ENCODE assay signal across 8 cellular contexts in genomic region chr17:76547183-76547641, GRCh38. TPM values are rescaled to one million over a fixed set of nuclear protein-coding genes. Genes with fewer than 3 reads are reported as not detected.
DNase-seq lines count a peak whose midpoint lies in the region; ATAC-seq and TF ChIP-seq lines count a peak whose summit lies in the region.

No MANE protein-coding gene starts in this region.

- H3K27me3 ChIP-seq in dorsolateral prefrontal cortex = no peaks in the 10 kb centered on the region
- no peaks in the 10 kb centered on the region for H3K27me3 ChIP-seq in lung (ENCODE audit: control insufficient read depth, insufficient read depth)

- peak; percentile 54 to 88 (median 76) for TF ChIP-seq CTCF in dorsolateral prefrontal cortex (IDR thresholded peaks at IDR 0.05 in 54 of 56, conservative IDR thresholded peaks at IDR 0.05 in 2 of 56; ENCODE audit: low read depth in 1 of 56, partially characterized antibody in 56 of 56)
- peak; percentile 69 for TF ChIP-seq CTCF in lung (IDR thresholded peaks at IDR 0.05; ENCODE audit: control extremely low read depth, extremely low read depth)
- no peak for TF ChIP-seq CTCF in omental fat pad (IDR thresholded peaks at IDR 0.05)

- H3K4me1 ChIP-seq in lung (ENCODE audit: control insufficient read depth in 2 of 2, insufficient read depth in 2 of 2, low read length in 2 of 2) = peaks cover 0 to 22% of the 10 kb centered on the region in 2 donors

- no peaks in the 10 kb centered on the region for H3K36me3 ChIP-seq in lung (ENCODE audit: control insufficient read depth in 2 of 2, insufficient read depth in 2 of 2, low read length in 2 of 2)

- WGBS in lung, 2 donors = 9 to 22% methylated on average over 3 of the region's 3 CpGs

- H3K4me3 ChIP-seq in dorsolateral prefrontal cortex (peak overlapping the region in 3 of 59 donors; percentile 7 to 68 (median 22)), lung (no peak overlapping the region)

- no peaks in the 10 kb centered on the region for H3K9me3 ChIP-seq in lung (ENCODE audit: control insufficient read depth in 2 of 2, insufficient read depth in 1 of 2, low read length in 1 of 2)

- ATAC-seq in activated CD4-positive, CD25-positive, alpha-beta regulatory T cell treated with anti-CD3 and anti-CD28 coated beads, Interleukin-2, amount 50 U/mL, for 24 hours = peak; percentile 80 to 81
- no peak for ATAC-seq in lung (ENCODE audit: insufficient read depth, low FRiP score)
- no peak for ATAC-seq in omental fat pad (ENCODE audit: low FRiP score)

- intact Hi-C loops in dorsolateral prefrontal cortex (cut with DNase I) = loop anchor here (1.0 to 2.0 kb wide), 2 partner anchors 24 kb away; no protein-coding TSS in a partner anchor

- H3K27ac ChIP-seq in dorsolateral prefrontal cortex = peak overlapping the region in 47 of 59 donors; percentile 1 to 98 (median 65)
- peak overlapping the region; percentile 6 to 60 for H3K27ac ChIP-seq in lung (ENCODE audit: low read depth in 1 of 2, low read length in 1 of 2)

- DNase-seq in activated CD4-positive, CD25-positive, alpha-beta regulatory T cell treated with anti-CD3 and anti-CD28 coated beads, Interleukin-2, amount 50 U/mL, for 72 hours = no peak
- DNase-seq in NCI-H1436 (lab: John Stamatoyannopoulos, UW) (peak; percentile 80), dorsolateral prefrontal cortex (peak in 6 of 10 donors; percentile 59 to 73 (median 70)), lung (ENCODE audit: low spot score) (peak; percentile 54), superior temporal gyrus (ENCODE audit: extremely low spot score) (peak; percentile 88), omental fat pad (ENCODE audit: low spot score) (no peak)
- peak; percentile 50 to 66 for DNase-seq in activated CD4-positive, alpha-beta T cell treated with anti-CD3 and anti-CD28 coated beads for 4 hours

RNA-seq across cellular contexts. Expression of gene PRCD, which starts 7.4 kb away (rescaled TPM):
- total RNA-seq in dorsolateral prefrontal cortex (10 to 100 TPM in 118 of 120 experiments, 1 to 10 TPM in 2; 9.7 to 74.7 (median 21.5) TPM), lung (10 to 100 TPM in 1 of 2 donors, 1 to 10 TPM in 1; 3.3 to 11.3 TPM), omental fat pad (10 to 100 TPM in 1 of 4 donors, 1 to 10 TPM in 3; 2.3 to 20.0 (median 3.5) TPM)
- 1 to 10 TPM; 2.0 to 7.9 TPM for polyA plus RNA-seq in lung

RNA-seq across cellular contexts. Expression of gene CYGB, which starts 9.7 kb away (rescaled TPM):
- 10 to 100 TPM in 118 of 120 experiments, 1 to 10 TPM in 2; 7.1 to 34.6 (median 19.7) TPM for total RNA-seq in dorsolateral prefrontal cortex
- total RNA-seq in lung = 10 to 100 TPM; 15.9 to 20.0 TPM
- 10 to 100 TPM; 21.4 to 30.4 TPM for polyA plus RNA-seq in lung
- 10 to 100 TPM; 18.9 to 46.2 (median 35.2) TPM for total RNA-seq in omental fat pad

RNA-seq across cellular contexts. Expression of gene ST6GALNAC2, which starts 38.4 kb away (rescaled TPM):
- total RNA-seq in dorsolateral prefrontal cortex (10 to 100 TPM in 1 of 120 experiments, 1 to 10 TPM in 98, under 1 TPM in 16, not detected in 5; 0.38 to 10.0 (median 1.8) TPM), lung (10 to 100 TPM; 20.8 to 38.0 TPM), omental fat pad (10 to 100 TPM in 2 of 4 donors, 1 to 10 TPM in 2; 4.2 to 12.1 (median 9.7) TPM)
- 10 to 100 TPM; 12.1 to 15.4 TPM for polyA plus RNA-seq in lung

RNA-seq across cellular contexts. Expression of gene RHBDF2, which starts 46.0 kb away (rescaled TPM):
- 10 to 100 TPM in 119 of 120 experiments, 1 to 10 TPM in 1; 7.0 to 64.1 (median 28.9) TPM for total RNA-seq in dorsolateral prefrontal cortex
- 10 to 100 TPM; 22.7 to 56.5 TPM for total RNA-seq in lung
- 100 to 1,000 TPM in 1 of 2 donors, 10 to 100 TPM in 1; 20.1 to 116 TPM for polyA plus RNA-seq in lung
- total RNA-seq in omental fat pad = 10 to 100 TPM; 29.9 to 77.9 (median 56.7) TPM

Comparison
In these comparisons a context has a peak if more than half of its experiments do, and no peak if none do; other contexts are left out.
1. ATAC-seq: peak in activated CD4-positive, CD25-positive, alpha-beta regulatory T cell treated with anti-CD3 and anti-CD28 coated beads, Interleukin-2, amount 50 U/mL, for 24 hours (2 of 2); none in lung (single experiment) and omental fat pad (single experiment).
2. DNase-seq: peak in NCI-H1436 (single experiment), activated CD4-positive, alpha-beta T cell treated with anti-CD3 and anti-CD28 coated beads for 4 hours (2 of 2), dorsolateral prefrontal cortex (6 of 10), lung (single experiment) and superior temporal gyrus (single experiment); none in activated CD4-positive, CD25-positive, alpha-beta regulatory T cell treated with anti-CD3 and anti-CD28 coated beads, Interleukin-2, amount 50 U/mL, for 72 hours (single experiment) and omental fat pad (single experiment).
3. CTCF ChIP-seq: peak in dorsolateral prefrontal cortex (56 of 56) and lung (single experiment); none in omental fat pad (0 of 3).